ENCODE assay signal across 8 cellular contexts in the genomic region with DNA sequence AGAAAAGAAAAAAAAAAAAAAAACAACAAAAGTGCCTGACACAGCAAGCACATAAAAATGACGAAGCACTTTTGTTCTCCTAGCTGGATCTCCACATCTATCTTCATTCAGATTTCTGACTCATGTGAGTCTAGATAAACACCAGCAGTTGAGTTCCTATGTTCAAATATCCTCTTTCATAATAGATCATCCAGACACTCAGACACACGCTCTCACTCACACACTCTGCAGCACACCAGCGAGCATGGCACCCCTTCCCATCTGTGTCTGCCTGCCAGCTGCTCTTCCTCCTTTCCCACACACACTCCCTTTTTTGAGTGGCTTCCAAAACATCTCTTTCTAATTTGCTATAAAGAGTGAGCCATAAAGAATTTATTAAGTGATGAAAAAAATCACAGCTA. TPM values are rescaled to one million over a fixed set of nuclear protein-coding genes. Genes with fewer than 3 reads are reported as not detected.
DNase-seq lines count a peak whose midpoint lies in the region; ATAC-seq and TF ChIP-seq lines count a peak whose summit lies in the region.

No MANE protein-coding gene starts in this region.

- H3K27me3 ChIP-seq in MG63 (no peaks in the 10 kb centered on the region), lower lobe of right lung (ENCODE audit: low read depth) (no peaks in the 10 kb centered on the region)

- H3K4me1 ChIP-seq in lower lobe of right lung: peaks cover 11% of the 10 kb centered on the region

- intact Hi-C loops in lower lobe of right lung (cut with DNase I): no loop called here

- H3K9me3 ChIP-seq in MG63: no peaks in the 10 kb centered on the region
- H3K9me3 ChIP-seq in lower lobe of right lung: no peaks in the 10 kb centered on the region

- H3K36me3 ChIP-seq in MG63 (peaks cover 9% of the 10 kb centered on the region), lower lobe of right lung (peaks cover 44% of the 10 kb centered on the region)

- ATAC-seq in lower lobe of right lung (peak; percentile 54 to 58), HG03521 (IDR thresholded peaks at IDR 0.05; ENCODE audit: unreplicated experiment) (no peak), HG02885 (IDR thresholded peaks at IDR 0.05; ENCODE audit: poor library complexity, unreplicated experiment) (no peak), HG03045 (IDR thresholded peaks at IDR 0.05; ENCODE audit: unreplicated experiment) (no peak), GM21526 (IDR thresholded peaks at IDR 0.05; ENCODE audit: low FRiP score, unreplicated experiment) (no peak)

- no peak for TF ChIP-seq CTCF in lower lobe of right lung (IDR thresholded peaks at IDR 0.05)

- H3K4me3 ChIP-seq in MG63 (no peak overlapping the region), lower lobe of right lung (no peak overlapping the region)

- no peak overlapping the region for H3K27ac ChIP-seq in lower lobe of right lung

- DNase-seq in AG20443 (ENCODE audit: low spot score) (peak; percentile 76), MG63 (peak; percentile 83), astrocyte of the hippocampus (ENCODE audit: low read depth, low spot score) (peak; percentile 49), lower lobe of right lung (no peak)

RNA-seq across cellular contexts. Expression of gene CELF6, which starts 19.8 kb away (rescaled TPM):
- total RNA-seq in MG63 (2014; rRNA removed; shearing (Covaris generic); ENCODE audit: low replicate concordance): 1.1 TPM in 1 of 2 replicates, not detected in the other
- 5.7 TPM for total RNA-seq in lower lobe of right lung

RNA-seq across cellular contexts. Expression of gene HEXA, which starts 36.0 kb away (rescaled TPM):
- total RNA-seq in MG63 (2014; rRNA removed; shearing (Covaris generic); ENCODE audit: low replicate concordance): 93.1 and 153 TPM in 2 replicates
- total RNA-seq in lower lobe of right lung: 219 TPM

RNA-seq across cellular contexts. Expression of gene TMEM202, which starts 58.3 kb away (rescaled TPM):
- total RNA-seq in MG63 (2014; rRNA removed; shearing (Covaris generic); ENCODE audit: low replicate concordance): not detected in 2 replicates
- not detected for total RNA-seq in lower lobe of right lung

Comparison
In these comparisons a context has a peak if more than half of its experiments do, and no peak if none do; other contexts are left out.
1. ATAC-seq: peak in lower lobe of right lung (2 of 2); none in HG03521 (single experiment), HG02885 (single experiment), HG03045 (single experiment) and GM21526 (single experiment).